Comparison of ENCODE assay signal across 8 cellular contexts in genomic region chr13:79405831-79406596, GRCh38. TPM values are rescaled to one million over a fixed set of nuclear protein-coding genes. Genes with fewer than 3 reads are reported as not detected.
DNase-seq lines count a peak whose midpoint lies in the region; ATAC-seq and TF ChIP-seq lines count a peak whose summit lies in the region.

Gene RBM26, minus strand, starts transcription at chr13:79406255. Its CDS starts 481 bp downstream, at chr13:79405774.

- H3K4me1 Mint-ChIP-seq in endodermal cell, result peaks cover 26% of the 10 kb centered on the region

- 0% methylated on average over 17 to 72 of the region's 72 CpGs for WGBS in endodermal cell (ENCODE audit: insufficient coverage in 1 of 2, insufficient read length in 1 of 2), 2 experiments

- no peak within 1 kb of the TSS for H3K4me3 Mint-ChIP-seq in endodermal cell

- H3K9ac ChIP-seq in endodermal cell (ENCODE audit: extremely low read depth, low read length, poor library complexity, severe bottlenecking), result peak within 1 kb of the TSS; percentile 79

- peak; percentile 42 for TF ChIP-seq CTCF in endodermal cell (conservative IDR thresholded peaks at IDR 0.05)

- H3K27me3 Mint-ChIP-seq in endodermal cell (ENCODE audit: insufficient read depth), result no peaks in the 10 kb centered on the region

- H3K4me1 ChIP-seq in endodermal cell (ENCODE audit: control insufficient read depth, insufficient read depth, low read length), result peaks cover 3% of the 10 kb centered on the region

- no peaks in the 10 kb centered on the region for H3K36me3 ChIP-seq in endodermal cell (ENCODE audit: control insufficient read depth, insufficient read depth, low read length)

- peak; percentile 99 for DNase-seq in COLO668 (lab: John Stamatoyannopoulos, UW; ENCODE audit: unreplicated experiment)
- DNase-seq in HT1080 (ENCODE audit: low read depth), result peak; percentile 90
- DNase-seq in NOMO-1 treated with dmso at 0.1 percent for 144 hours (lab: John Stamatoyannopoulos, UW; ENCODE audit: unreplicated experiment), result peak; percentile 85
- DNase-seq in activated CD8-positive, alpha-beta memory T cell treated with anti-CD3 and anti-CD28 coated beads for 48 hours (ENCODE audit: low read depth in 2 of 3, low spot score in 2 of 3), result peak; percentile 71 to 94 (median 77)
- DNase-seq in endodermal cell, result peak; percentile 97
- peak; percentile 96 for DNase-seq in mesenteric fat pad (ENCODE audit: low spot score)
- DNase-seq in stimulated activated CD8-positive, alpha-beta memory T cell treated with anti-CD3 and anti-CD28 coated beads, Interleukin-15, amount 100 ng/mL, for 24 hours (ENCODE audit: low read depth), result peak; percentile 68

- no peaks in the 10 kb centered on the region for H3K36me3 Mint-ChIP-seq in endodermal cell (ENCODE audit: low read depth)

- no peaks in the 10 kb centered on the region for H3K9me3 Mint-ChIP-seq in endodermal cell

- H3K4me3 ChIP-seq in endodermal cell (ENCODE audit: low read length), result peak within 1 kb of the TSS; percentile 93

- peak; percentile 74 for ATAC-seq in GM21360 (IDR thresholded peaks at IDR 0.05; ENCODE audit: unreplicated experiment)

- H3K9me3 ChIP-seq in endodermal cell (ENCODE audit: control insufficient read depth, low read length), result no peaks in the 10 kb centered on the region

- H3K27me3 ChIP-seq in endodermal cell (ENCODE audit: control insufficient read depth, insufficient read depth, low read length, poor library complexity, severe bottlenecking), result no peaks in the 10 kb centered on the region

- H3K27ac Mint-ChIP-seq in endodermal cell, result peak within 1 kb of the TSS; percentile 98

- H3K27ac ChIP-seq in endodermal cell (ENCODE audit: low read depth, low read length), result peak within 1 kb of the TSS; percentile 97

RNA-seq across cellular contexts. Expression of gene RBM26, which starts in this region (rescaled TPM):
- total RNA-seq in HT1080 (2014; rRNA removed; shearing (Covaris generic)), result 21.8 and 22.0 TPM in 2 replicates
- 29.4 and 35.8 TPM in 2 replicates for polyA plus RNA-seq in HT1080 (2015; cell fraction: cytosol; rRNA removed)
- 126 and 133 TPM in 2 replicates for polyA plus RNA-seq in HT1080 (2015; cell fraction: nucleus; rRNA removed)
- total RNA-seq in endodermal cell (10 to 100 TPM; 65.0 to 81.7 TPM), mesenteric fat pad (32.2 TPM)
- 61.2 TPM for polyA plus RNA-seq in endodermal cell (2013, experiment 1 of 2)
- 59.5 TPM for polyA plus RNA-seq in endodermal cell (2013, experiment 2 of 2)

Comparison
In these comparisons a context has a peak if more than half of its experiments do, and no peak if none do; other contexts are left out.
1. Peak in every context shown above with its lines: DNase-seq, ATAC-seq, H3K4me3 ChIP-seq and H3K27ac ChIP-seq.